In genomic region chr5:178797101-178797521, GRCh38 we compare ENCODE assay signal across 19 cellular contexts.
DNase-seq lines count a peak whose midpoint lies in the region; ATAC-seq lines count a peak whose summit lies in the region.
"Had no signal": no experiment of that assay in that cellular context is flagged by ENCODE, and none has a peak within 500 bp of the region (broad histone marks: within the 10 kb centered on the region; RNA-seq: fewer than 3 reads in every experiment).

No MANE protein-coding gene starts in this region.

- peak; percentile 10 for DNase-seq in activated CD4-positive, alpha-beta T cell treated with anti-CD3 and anti-CD28 coated beads for 36 hours
- no peak for DNase-seq in activated CD4-positive, alpha-beta T cell treated with anti-CD3 and anti-CD28 coated beads, Interleukin-2, amount 50 U/mL, for 48 hours
- DNase-seq in activated naive CD8-positive, alpha-beta T cell treated with anti-CD3 and anti-CD28 coated beads, Interleukin-2, amount 50 U/mL, for 24 hours, result no peak
- DNase-seq in mesenteric fat pad (ENCODE audit: low spot score) (peak; percentile 79), NCI-H146 treated with DMSO at 0.1 percent for 48 hours (lab: John Stamatoyannopoulos, UW; ENCODE audit: unreplicated experiment) (no peak), Karpas-422 (no peak)
- DNase-seq in stimulated activated naive CD8-positive, alpha-beta T cell treated with anti-CD3 and anti-CD28 coated beads, Interleukin-15, amount 100 ng/mL, for 72 hours, result peak; percentile 15 to 51
- DNase-seq: DND-41, KG1, NCI-H1048, NCI-H1436 treated with DMSO at 0.1 percent for 48 hours, NCI-H2081 treated with DMSO at 0.1 percent for 48 hours, NCI-H345, NCI-H526, SHP77 treated with DMSO at 0.1 percent for 48 hours had no signal

- no peaks in the 10 kb centered on the region for H3K27me3 ChIP-seq in Karpas-422 (ENCODE audit: low read length)

- H3K79me2 ChIP-seq in Karpas-422 (ENCODE audit: low read length), result no peaks in the 10 kb centered on the region

- no peaks in the 10 kb centered on the region for H3K36me3 ChIP-seq in Karpas-422 (ENCODE audit: insufficient read depth, low read length)

- no peak overlapping the region for H3K9ac ChIP-seq in Karpas-422 (ENCODE audit: low read length)

- no peak overlapping the region for H3K27ac ChIP-seq in Karpas-422 (ENCODE audit: low read length)
- H3K27ac ChIP-seq: 22Rv1 had no signal

- H3K36me3 Mint-ChIP-seq in activated CD4-positive, alpha-beta T cell treated with anti-CD3 and anti-CD28 coated beads for 36 hours (ENCODE audit: low read depth), result no peaks in the 10 kb centered on the region
- no peaks in the 10 kb centered on the region for H3K36me3 Mint-ChIP-seq in activated naive CD8-positive, alpha-beta T cell treated with anti-CD3 and anti-CD28 coated beads, Interleukin-2, amount 50 U/mL, for 24 hours (ENCODE audit: low read depth)
- H3K36me3 Mint-ChIP-seq: CD8-positive, alpha-beta T cell had no signal

- intact Hi-C loops in activated CD4-positive, alpha-beta T cell treated with anti-CD3 and anti-CD28 coated beads for 36 hours (cut with DNase I, micrococcal nuclease), result no loop called here

- peaks cover 4% of the 10 kb centered on the region for H3K9me3 Mint-ChIP-seq in activated CD4-positive, alpha-beta T cell treated with anti-CD3 and anti-CD28 coated beads for 36 hours (ENCODE audit: low read depth)
- peaks cover 14% of the 10 kb centered on the region for H3K9me3 Mint-ChIP-seq in activated naive CD8-positive, alpha-beta T cell treated with anti-CD3 and anti-CD28 coated beads, Interleukin-2, amount 50 U/mL, for 24 hours
- H3K9me3 Mint-ChIP-seq in stimulated activated naive CD8-positive, alpha-beta T cell treated with anti-CD3 and anti-CD28 coated beads, Interleukin-15, amount 100 ng/mL, for 72 hours, result no peaks in the 10 kb centered on the region
- H3K9me3 Mint-ChIP-seq: CD8-positive, alpha-beta T cell had no signal

- POLR2A ChIA-PET in activated CD4-positive, alpha-beta T cell treated with anti-CD3 and anti-CD28 coated beads for 36 hours (lab: Charles Lee), result no interaction called here

- H3K4me3 ChIP-seq in Karpas-422 (ENCODE audit: low read length), result no peak overlapping the region

- H4K20me1 ChIP-seq in Karpas-422 (ENCODE audit: insufficient read depth, low read depth, low read length), result no peaks in the 10 kb centered on the region

- H3K9me2 ChIP-seq in Karpas-422 (replicated peaks; ENCODE audit: insufficient read depth, low read length), result no peaks in the 10 kb centered on the region

- H3K4me3 Mint-ChIP-seq in activated CD4-positive, alpha-beta T cell treated with anti-CD3 and anti-CD28 coated beads for 36 hours, result no peak overlapping the region
- H3K4me3 Mint-ChIP-seq in activated naive CD8-positive, alpha-beta T cell treated with anti-CD3 and anti-CD28 coated beads, Interleukin-2, amount 50 U/mL, for 24 hours, result no peak overlapping the region
- H3K4me3 Mint-ChIP-seq in stimulated activated naive CD8-positive, alpha-beta T cell treated with anti-CD3 and anti-CD28 coated beads, Interleukin-15, amount 100 ng/mL, for 72 hours, result no peak overlapping the region
- H3K4me3 Mint-ChIP-seq: B cell; CD8-positive, alpha-beta T cell had no signal

- peak; percentile 36 for ATAC-seq in activated CD4-positive, alpha-beta T cell treated with anti-CD3 and anti-CD28 coated beads for 36 hours
- peak; percentile 52 for ATAC-seq in activated naive CD8-positive, alpha-beta T cell treated with anti-CD3 and anti-CD28 coated beads, Interleukin-2, amount 50 U/mL, for 24 hours
- peak; percentile 97 for ATAC-seq in stimulated activated naive CD8-positive, alpha-beta T cell treated with anti-CD3 and anti-CD28 coated beads, Interleukin-15, amount 100 ng/mL, for 72 hours
- ATAC-seq in GM18511 (IDR thresholded peaks at IDR 0.05; ENCODE audit: unreplicated experiment), result no peak
- ATAC-seq: CD8-positive, alpha-beta T cell had no signal

- no peaks in the 10 kb centered on the region for H3K4me1 ChIP-seq in Karpas-422 (ENCODE audit: low read length)

- CTCF ChIA-PET in activated CD4-positive, alpha-beta T cell treated with anti-CD3 and anti-CD28 coated beads for 36 hours (lab: Charles Lee), result interaction anchor here (0.7 kb wide), 1 partner anchor 91 kb away, joined by 3 read pairs; no protein-coding TSS in a partner anchor

- H3K9me3 ChIP-seq in Karpas-422 (ENCODE audit: low read length), result no peaks in the 10 kb centered on the region

- no peaks in the 10 kb centered on the region for H3K4me1 Mint-ChIP-seq in activated CD4-positive, alpha-beta T cell treated with anti-CD3 and anti-CD28 coated beads for 36 hours
- no peaks in the 10 kb centered on the region for H3K4me1 Mint-ChIP-seq in activated naive CD8-positive, alpha-beta T cell treated with anti-CD3 and anti-CD28 coated beads, Interleukin-2, amount 50 U/mL, for 24 hours
- peaks cover 10% of the 10 kb centered on the region for H3K4me1 Mint-ChIP-seq in stimulated activated naive CD8-positive, alpha-beta T cell treated with anti-CD3 and anti-CD28 coated beads, Interleukin-15, amount 100 ng/mL, for 72 hours
- H3K4me1 Mint-ChIP-seq: B cell had no signal

- no peak overlapping the region for H2AFZ ChIP-seq in Karpas-422 (ENCODE audit: low read length)

- H3K27ac Mint-ChIP-seq in activated CD4-positive, alpha-beta T cell treated with anti-CD3 and anti-CD28 coated beads for 36 hours, result no peak overlapping the region
- no peak overlapping the region for H3K27ac Mint-ChIP-seq in activated naive CD8-positive, alpha-beta T cell treated with anti-CD3 and anti-CD28 coated beads, Interleukin-2, amount 50 U/mL, for 24 hours
- peak overlapping the region in 1 of 2 donors; percentile 49 for H3K27ac Mint-ChIP-seq in stimulated activated naive CD8-positive, alpha-beta T cell treated with anti-CD3 and anti-CD28 coated beads, Interleukin-15, amount 100 ng/mL, for 72 hours
- H3K27ac Mint-ChIP-seq: B cell; CD8-positive, alpha-beta T cell had no signal

- H3K4me2 ChIP-seq in Karpas-422 (ENCODE audit: low read depth, low read length, poor library complexity, severe bottlenecking), result no peak overlapping the region

- H3K27me3 Mint-ChIP-seq in activated CD4-positive, alpha-beta T cell treated with anti-CD3 and anti-CD28 coated beads for 36 hours, result peaks cover 7% of the 10 kb centered on the region
- H3K27me3 Mint-ChIP-seq in activated naive CD8-positive, alpha-beta T cell treated with anti-CD3 and anti-CD28 coated beads, Interleukin-2, amount 50 U/mL, for 24 hours, result peaks cover 10% of the 10 kb centered on the region
- H3K27me3 Mint-ChIP-seq in stimulated activated naive CD8-positive, alpha-beta T cell treated with anti-CD3 and anti-CD28 coated beads, Interleukin-15, amount 100 ng/mL, for 72 hours, result no peaks in the 10 kb centered on the region

Comparison
In these comparisons a context has a peak if more than half of its experiments do, and no peak if none do; other contexts are left out.
1. DNase-seq: peak in activated CD4-positive, alpha-beta T cell treated with anti-CD3 and anti-CD28 coated beads for 36 hours (single experiment), mesenteric fat pad (single experiment) and stimulated activated naive CD8-positive, alpha-beta T cell treated with anti-CD3 and anti-CD28 coated beads, Interleukin-15, amount 100 ng/mL, for 72 hours (2 of 2); none in activated CD4-positive, alpha-beta T cell treated with anti-CD3 and anti-CD28 coated beads, Interleukin-2, amount 50 U/mL, for 48 hours (0 of 2), activated naive CD8-positive, alpha-beta T cell treated with anti-CD3 and anti-CD28 coated beads, Interleukin-2, amount 50 U/mL, for 24 hours (single experiment), NCI-H146 treated with DMSO at 0.1 percent for 48 hours (single experiment) and Karpas-422 (single experiment).